14 cellular contexts compared by ENCODE assay signal in the genomic region with DNA sequence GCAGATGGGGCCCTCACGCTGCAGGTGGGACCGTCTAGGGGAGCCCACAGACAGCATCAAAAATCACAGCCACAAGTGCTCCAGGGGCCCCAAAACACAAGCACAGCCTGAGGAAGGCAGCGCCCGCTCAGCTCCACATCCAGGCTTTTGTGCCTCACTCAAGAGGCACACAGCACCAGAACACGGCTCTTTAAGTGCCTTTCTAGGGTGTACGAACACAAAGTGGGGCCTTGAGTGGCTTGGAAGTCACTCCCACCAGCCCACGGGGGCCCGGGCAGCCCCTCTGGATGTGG.
DNase-seq lines count a peak whose midpoint lies in the region; ATAC-seq and TF ChIP-seq lines count a peak whose summit lies in the region.
"Had no signal": no experiment of that assay in that cellular context is flagged by ENCODE, and none has a peak within 500 bp of the region (broad histone marks: within the 10 kb centered on the region; RNA-seq: fewer than 3 reads in every experiment).

No MANE protein-coding gene starts in this region.

- peaks cover 95% of the 10 kb centered on the region for H3K4me1 Mint-ChIP-seq in brain
- peaks cover 9% of the 10 kb centered on the region for H3K4me1 Mint-ChIP-seq in stimulated activated naive CD8-positive, alpha-beta T cell treated with anti-CD3 and anti-CD28 coated beads, Interleukin-15, amount 100 ng/mL, for 72 hours

- intact Hi-C loops in right lobe of liver (cut with DNase I), result no loop called here

- H3K9me3 ChIP-seq in GM23248 (ENCODE audit: low read depth), result no peaks in the 10 kb centered on the region
- H3K9me3 ChIP-seq in right lobe of liver, result no peaks in the 10 kb centered on the region
- H3K9me3 ChIP-seq in skeletal muscle satellite cell (replicated peaks; ENCODE audit: low read length), result no peaks in the 10 kb centered on the region

- H3K4me2 ChIP-seq in GM23248 (ENCODE audit: unreplicated experiment) (peak overlapping the region; percentile 54), skeletal muscle satellite cell (ENCODE audit: low read length) (peak overlapping the region; percentile 75)

- H3K36me3 Mint-ChIP-seq in brain, result peaks cover 39% of the 10 kb centered on the region
- H3K36me3 Mint-ChIP-seq: naive B cell had no signal

- H3K27ac ChIP-seq in GM23248 (peak overlapping the region; percentile 81), right lobe of liver (peak overlapping the region; percentile 49 to 76 (median 56))

- in situ Hi-C loops in GM23248 (cut with MboI), result no loop called here

- H3K4me3 Mint-ChIP-seq in brain, result peak overlapping the region; percentile 62 to 78 (median 69)
- no peak overlapping the region for H3K4me3 Mint-ChIP-seq in stimulated activated naive CD8-positive, alpha-beta T cell treated with anti-CD3 and anti-CD28 coated beads, Interleukin-15, amount 100 ng/mL, for 72 hours
- H3K4me3 Mint-ChIP-seq: naive B cell; stimulated activated naive CD8-positive, alpha-beta T cell treated with anti-CD3 and anti-CD28 coated beads, Interleukin-15, Interleukin-2, amounts not matched to agents 100 ng/mL and 50 ng/mL, for 24 hours had no signal

- H3F3A ChIP-seq in GM23248 (ENCODE audit: insufficient read depth), result no peaks in the 10 kb centered on the region

- no peak for TF ChIP-seq POLR2A in right lobe of liver (IDR thresholded peaks at IDR 0.05)

- TF ChIP-seq CTCF in brain (conservative IDR thresholded peaks at IDR 0.05), result no peak
- TF ChIP-seq CTCF in right lobe of liver (IDR thresholded peaks at IDR 0.05), result no peak

- H3K36me3 ChIP-seq in GM23248 (ENCODE audit: low read depth) (no peaks in the 10 kb centered on the region), right lobe of liver (no peaks in the 10 kb centered on the region), skeletal muscle satellite cell (ENCODE audit: insufficient read depth, low read length) (peaks cover 6% of the 10 kb centered on the region)

- H3K27me3 ChIP-seq in GM23248 (replicated peaks; ENCODE audit: insufficient read depth) (no peaks in the 10 kb centered on the region), right lobe of liver (no peaks in the 10 kb centered on the region), skeletal muscle satellite cell (ENCODE audit: control insufficient read depth, insufficient read depth, low read length) (no peaks in the 10 kb centered on the region)

- H2AFZ ChIP-seq in GM23248, result no peak overlapping the region

- no peaks in the 10 kb centered on the region for H3K9me2 ChIP-seq in GM23248 (ENCODE audit: insufficient read depth)

- H3K9ac ChIP-seq in GM23248, result peak overlapping the region; percentile 76; the same call in 1 of the 2 replicates
- peak overlapping the region; percentile 79 for H3K9ac ChIP-seq in skeletal muscle satellite cell (ENCODE audit: low read depth, low read length)

- WGBS in GM23248 (ENCODE audit: low coverage in 1 of 2, low lambda C conversion rate in 2 of 2, missing lambda C conversion rate in 2 of 2), 2 experiments, result 69 to 73% methylated on average over 8 of the region's 8 CpGs
- no CpG with 5 or more reads among the region's 8 CpGs for WGBS in right lobe of liver (ENCODE audit: insufficient coverage, low coverage, low lambda C conversion rate, missing lambda C conversion rate)

- H3K9me3 Mint-ChIP-seq in brain, result peaks cover 0 to 8% (median 4%) of the 10 kb centered on the region in 5 experiments
- no peaks in the 10 kb centered on the region for H3K9me3 Mint-ChIP-seq in stimulated activated naive CD8-positive, alpha-beta T cell treated with anti-CD3 and anti-CD28 coated beads, Interleukin-15, amount 100 ng/mL, for 72 hours
- H3K9me3 Mint-ChIP-seq: stimulated activated naive CD8-positive, alpha-beta T cell treated with anti-CD3 and anti-CD28 coated beads, Interleukin-15, Interleukin-2, amounts not matched to agents 100 ng/mL and 50 ng/mL, for 24 hours had no signal

- H3K79me2 ChIP-seq in GM23248 (ENCODE audit: insufficient read depth), result peaks cover 96% of the 10 kb centered on the region

- DNase-seq in GM23248, result no peak
- DNase-seq in right lobe of liver, result no peak
- no peak for DNase-seq in left lobe of liver (ENCODE audit: low spot score)
- DNase-seq in HCEC 1CT, result no peak
- no peak for DNase-seq in NCI-H2171 treated with DMSO at 0.1 percent for 48 hours (lab: John Stamatoyannopoulos, UW)
- no peak for DNase-seq in stimulated activated naive CD8-positive, alpha-beta T cell treated with anti-CD3 and anti-CD28 coated beads, Interleukin-15, amount 100 ng/mL, for 72 hours
- DNase-seq: activated CD4-positive, alpha-beta T cell treated with anti-CD3 and anti-CD28 coated beads, Interleukin-2, amount 50 U/mL, for 48 hours; activated naive CD4-positive, alpha-beta T cell treated with Interleukin-2 at 50 U/mL for 16 hours; effector CD4-positive, alpha-beta T cell; naive B cell; SW 1271 had no signal

- peak overlapping the region; percentile 90 to 99 (median 94) for H3K27ac Mint-ChIP-seq in brain
- H3K27ac Mint-ChIP-seq in stimulated activated naive CD8-positive, alpha-beta T cell treated with anti-CD3 and anti-CD28 coated beads, Interleukin-15, amount 100 ng/mL, for 72 hours, result no peak overlapping the region
- H3K27ac Mint-ChIP-seq: stimulated activated naive CD8-positive, alpha-beta T cell treated with anti-CD3 and anti-CD28 coated beads, Interleukin-15, Interleukin-2, amounts not matched to agents 100 ng/mL and 50 ng/mL, for 24 hours had no signal

- H3K4me3 ChIP-seq in GM23248 (no peak overlapping the region), right lobe of liver (no peak overlapping the region), skeletal muscle satellite cell (ENCODE audit: low read length) (peak overlapping the region; percentile 52)

- ATAC-seq in right lobe of liver (no peak), left lobe of liver (no peak)
- no peak for ATAC-seq in stimulated activated naive CD8-positive, alpha-beta T cell treated with anti-CD3 and anti-CD28 coated beads, Interleukin-15, amount 100 ng/mL, for 72 hours

- H3K27me3 Mint-ChIP-seq in brain, result no peaks in the 10 kb centered on the region
- H3K27me3 Mint-ChIP-seq in stimulated activated naive CD8-positive, alpha-beta T cell treated with anti-CD3 and anti-CD28 coated beads, Interleukin-15, amount 100 ng/mL, for 72 hours, result peaks cover 79% of the 10 kb centered on the region

- H3K4me1 ChIP-seq in GM23248 (ENCODE audit: insufficient read depth) (peaks cover 15% of the 10 kb centered on the region; the same call in 1 of the 2 replicates), right lobe of liver (no peaks in the 10 kb centered on the region), skeletal muscle satellite cell (ENCODE audit: control insufficient read depth, insufficient read depth, low read length) (peaks cover 26% of the 10 kb centered on the region)

- H4K20me1 ChIP-seq in GM23248 (ENCODE audit: insufficient read depth), result no peaks in the 10 kb centered on the region

Comparison
In these comparisons a context has a peak if more than half of its experiments do, and no peak if none do; other contexts are left out.
1. H3K27ac Mint-ChIP-seq: peak in brain (5 of 5); none in stimulated activated naive CD8-positive, alpha-beta T cell treated with anti-CD3 and anti-CD28 coated beads, Interleukin-15, amount 100 ng/mL, for 72 hours (0 of 2).
2. H3K4me3 Mint-ChIP-seq: peak in brain (5 of 5); none in stimulated activated naive CD8-positive, alpha-beta T cell treated with anti-CD3 and anti-CD28 coated beads, Interleukin-15, amount 100 ng/mL, for 72 hours (0 of 2).